10 cellular contexts compared by ENCODE assay signal in genomic region chr10:70715853-70716795, GRCh38. TPM values are rescaled to one million over a fixed set of nuclear protein-coding genes. Genes with fewer than 3 reads are reported as not detected.
DNase-seq lines count a peak whose midpoint lies in the region; ATAC-seq and TF ChIP-seq lines count a peak whose summit lies in the region.
"Had no signal": no experiment of that assay in that cellular context is flagged by ENCODE, and none has a peak within 500 bp of the region (broad histone marks: within the 10 kb centered on the region; RNA-seq: fewer than 3 reads in every experiment).

No MANE protein-coding gene starts in this region.

- POLR2A ChIA-PET in A673 (lab: Charles Lee; ENCODE audit: low non-redundant PET): interaction anchor here (0.6 kb wide), 1 partner anchor 127 kb away, joined by 4 read pairs; no protein-coding TSS in a partner anchor

- H3K4me1 ChIP-seq in A673 (ENCODE audit: insufficient read depth, low read length, poor library complexity, severe bottlenecking): no peaks in the 10 kb centered on the region

- CTCF ChIA-PET in A673 (lab: Charles Lee): no interaction called here

- BruUV-seq in A673 (replicated peaks; lab: Mats Ljungman, UMichigan): no TSS peak

- no peak overlapping the region for H3K4me3 ChIP-seq in A673 (ENCODE audit: low read depth, low read length, poor library complexity, severe bottlenecking)
- H3K4me3 ChIP-seq in H7 (ENCODE audit: insufficient read depth, low read depth, low read length): no peak overlapping the region
- H3K4me3 ChIP-seq: Peyer's patch had no signal

- intact Hi-C loops in A673 (cut with micrococcal nuclease; ENCODE audit: unreplicated experiment): no loop called here

- DNase-seq in A673 (ENCODE audit: low spot score): peak; percentile 54
- peak; percentile 68 for DNase-seq in H7
- peak; percentile 71 for DNase-seq in NOMO-1 treated with DMSO at 0.1 percent for 48 hours (lab: John Stamatoyannopoulos, UW; ENCODE audit: unreplicated experiment)
- DNase-seq in fibroblast of peridontal ligament (ENCODE audit: extremely low read depth): peak; percentile 49
- no peak for DNase-seq in DMS79 treated with DMSO at 0.1 percent for 48 hours (lab: John Stamatoyannopoulos, UW)
- no peak for DNase-seq in GDM1 (lab: John Stamatoyannopoulos, UW)
- DNase-seq in effector CD8-positive, alpha-beta T cell (lab: John Stamatoyannopoulos, UW): no peak
- DNase-seq: right cardiac atrium had no signal

- no peak for TF ChIP-seq CTCF in A673 (conservative IDR thresholded peaks at IDR 0.05; ENCODE audit: low read depth, low read length)

- no peaks in the 10 kb centered on the region for H3K9me3 ChIP-seq in A673 (ENCODE audit: low read depth, low read length, poor library complexity, severe bottlenecking)
- H3K9me3 ChIP-seq: Peyer's patch had no signal

- no peak for ATAC-seq in HG03469 (IDR thresholded peaks at IDR 0.05; ENCODE audit: unreplicated experiment)

- H3K27ac ChIP-seq in A673 (ENCODE audit: low read depth, low read length, poor library complexity, severe bottlenecking): no peak overlapping the region
- H3K27ac ChIP-seq: Peyer's patch had no signal

- H3K27me3 ChIP-seq in A673 (replicated peaks; ENCODE audit: insufficient read depth, low read depth, low read length, poor library complexity): no peaks in the 10 kb centered on the region
- H3K27me3 ChIP-seq in H7 (ENCODE audit: control insufficient read depth, insufficient read depth, low read length): no peaks in the 10 kb centered on the region
- H3K27me3 ChIP-seq: Peyer's patch had no signal

- H3K36me3 ChIP-seq in A673 (ENCODE audit: insufficient read depth, low read length, poor library complexity, severe bottlenecking) (no peaks in the 10 kb centered on the region), H7 (replicated peaks; ENCODE audit: control insufficient read depth, insufficient read depth, low read length) (no peaks in the 10 kb centered on the region; the same call in 1 of the 2 replicates)
- H3K36me3 ChIP-seq: Peyer's patch had no signal

RNA-seq across cellular contexts. Expression of gene ADAMTS14, which starts 43.8 kb away (rescaled TPM):
- 0.09 and 0.21 TPM in 2 replicates for total RNA-seq in A673 (2021)
- total RNA-seq in H7 (2014; rRNA removed; shearing (Covaris generic)): 1.1 and 2.4 TPM in 2 replicates

Comparison
In these comparisons a context has a peak if more than half of its experiments do, and no peak if none do; other contexts are left out.
1. DNase-seq: peak in A673 (single experiment), H7 (single experiment), NOMO-1 treated with DMSO at 0.1 percent for 48 hours (single experiment) and fibroblast of peridontal ligament (single experiment); none in DMS79 treated with DMSO at 0.1 percent for 48 hours (single experiment), GDM1 (single experiment) and effector CD8-positive, alpha-beta T cell (single experiment).